In the genomic region with DNA sequence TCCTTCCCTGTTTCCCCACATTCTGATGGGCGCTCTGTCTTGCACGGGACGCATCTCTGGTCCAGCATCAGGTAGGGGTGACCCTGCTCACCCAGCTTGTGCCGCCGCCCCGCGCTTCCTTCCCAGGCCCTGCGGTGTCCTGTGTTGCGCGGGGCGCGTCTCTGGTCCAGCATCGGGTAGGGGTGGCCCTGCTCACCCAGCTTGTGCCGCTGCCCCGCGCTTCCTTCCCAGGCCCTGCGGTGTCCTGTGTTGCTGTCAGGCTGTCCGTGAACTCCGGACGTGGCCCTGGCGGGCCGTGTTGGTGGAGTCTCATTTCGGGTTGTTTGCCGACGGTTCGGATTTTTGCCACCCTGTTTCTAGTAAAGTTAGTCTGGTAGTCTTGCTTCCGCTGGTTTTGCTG, we compare ENCODE assay signal across 12 cellular contexts.
"Had no signal": no experiment of that assay in that cellular context is flagged by ENCODE, and none has a peak within 500 bp of the region (broad histone marks: within the 10 kb centered on the region; RNA-seq: fewer than 3 reads in every experiment).

No MANE protein-coding gene starts in this region.

- H3K9me3 Mint-ChIP-seq: activated T-cell treated with anti-CD3 and anti-CD28 coated beads, Interleukin-2, amount 50 U/mL, for 4 hours had no signal

- H3K27ac ChIP-seq: thyroid gland, vagina had no signal

- H3K4me3 Mint-ChIP-seq: activated T-cell treated with anti-CD3 and anti-CD28 coated beads, Interleukin-2, amount 50 U/mL, for 4 hours had no signal

- DNase-seq: activated CD4-positive, CD25-positive, alpha-beta regulatory T cell; activated effector memory CD4-positive, alpha-beta T cell treated with anti-CD3 and anti-CD28 coated beads, Interleukin-2, amount 50 U/mL, for 16 hours; activated T-cell treated with anti-CD3 and anti-CD28 coated beads, Interleukin-2, amount 50 U/mL, for 4 hours; body of pancreas; erythroblast; hippocampal formation; mesendoderm; posterior cingulate gyrus; small intestine; thyroid gland had no signal

- H3K9me3 ChIP-seq: body of pancreas, right atrium auricular region, thyroid gland, vagina had no signal

- H3K36me3 ChIP-seq: right atrium auricular region, thyroid gland, vagina had no signal

- H3K27me3 ChIP-seq: body of pancreas, right atrium auricular region, thyroid gland, vagina had no signal

- H3K4me3 ChIP-seq: body of pancreas, right atrium auricular region, thyroid gland, vagina had no signal

- ATAC-seq: activated T-cell treated with anti-CD3 and anti-CD28 coated beads, Interleukin-2, amount 50 U/mL, for 4 hours; body of pancreas had no signal
